Comparison of ENCODE assay signal across 23 cellular contexts in genomic region chr2:124501575-124502152, GRCh38.
"Had no signal": no experiment of that assay in that cellular context is flagged by ENCODE, and none has a peak within 500 bp of the region (broad histone marks: within the 10 kb centered on the region; RNA-seq: fewer than 3 reads in every experiment).

No MANE protein-coding gene starts in this region.

- H3K9me3 ChIP-seq: body of pancreas had no signal

- H3K27me3 ChIP-seq: body of pancreas had no signal

- FAIRE-seq: bronchial epithelial cell had no signal

- DNase-seq: activated CD4-positive, alpha-beta T cell treated with anti-CD3 and anti-CD28 coated beads for 4 hours; activated CD8-positive, alpha-beta memory T cell treated with anti-CD3 and anti-CD28 coated beads, Interleukin-2, amount 50 U/mL, for 48 hours; activated CD8-positive, alpha-beta T cell treated with anti-CD3 and anti-CD28 coated beads, Interleukin-2, amount 10 ng/mL, durations not matched to agents 7 days and 5 days; activated naive CD4-positive, alpha-beta T cell; activated T-cell treated with anti-CD3 and anti-CD28 coated beads, Interleukin-2, amount 50 U/mL, for 1 hour; aorta; body of pancreas; Kasumi-1; KBM-7; NCI-H1048; NCI-H146; NCI-H187 treated with DMSO at 0.1 percent for 48 hours; NCI-H2171; NCI-H2227 treated with DMSO at 0.1 percent for 48 hours; NCI-H446 treated with DMSO at 0.1 percent for 48 hours; NCI-H524 treated with DMSO at 0.1 percent for 48 hours; NCI-H774; OCI-M1; RPMI8226; SHP77 treated with DMSO at 0.1 percent for 48 hours had no signal

- H3K4me1 ChIP-seq: body of pancreas had no signal

- ATAC-seq: activated CD4-positive, CD25-positive, alpha-beta regulatory T cell treated with anti-CD3 and anti-CD28 coated beads, Interleukin-2, amount 50 U/mL, for 24 hours; activated CD8-positive, alpha-beta T cell treated with anti-CD3 and anti-CD28 coated beads, Interleukin-2, amount 10 ng/mL, durations not matched to agents 7 days and 5 days; body of pancreas; Panc1 had no signal

- H3K27ac ChIP-seq: body of pancreas had no signal

- H3K4me3 ChIP-seq: body of pancreas had no signal
